In genomic region chr11:60906132-60906972, GRCh38 we compare ENCODE assay signal across 8 cellular contexts. TPM values are rescaled to one million over a fixed set of nuclear protein-coding genes. Genes with fewer than 3 reads are reported as not detected.
DNase-seq lines count a peak whose midpoint lies in the region; ATAC-seq and TF ChIP-seq lines count a peak whose summit lies in the region.

Gene PRPF19 (minus strand): TSS chr11:60906585. CDS start chr11:60906382, 203 bp downstream.

- intact Hi-C loops in left ventricle myocardium superior (cut with micrococcal nuclease) (no loop called here), uterus (cut with DNase I; ENCODE audit: low total_unique reads) (no loop called here)

- H3K9me3 ChIP-seq in T-helper 17 cell (ENCODE audit: control insufficient read depth, low read length, poor library complexity, severe bottlenecking) (no peaks in the 10 kb centered on the region), uterus (no peaks in the 10 kb centered on the region)

- H3K4me1 ChIP-seq in uterus: peaks cover 12 to 13% of the 10 kb centered on the region in 2 donors

- H3K27me3 ChIP-seq in uterus: no peaks in the 10 kb centered on the region

- peak within 1 kb of the TSS; percentile 75 to 99 for H3K4me3 ChIP-seq in uterus

- peak within 1 kb of the TSS; percentile 96 for H3K4me3 Mint-ChIP-seq in T-helper 17 cell

- TF ChIP-seq POLR2A in uterus (IDR thresholded peaks at IDR 0.05): peak; percentile 77 to 80

- DNase-seq in GM13977 (ENCODE audit: low spot score): peak; percentile 99
- DNase-seq in NCI-H1694 treated with DMSO at 0.1 percent for 48 hours (lab: John Stamatoyannopoulos, UW): peak; percentile 93
- peak; percentile 92 to 100 (median 97) for DNase-seq in T-helper 17 cell
- DNase-seq in amygdala (lab: John Stamatoyannopoulos, UW): peak; percentile 74 to 98 (median 91)
- DNase-seq in left ventricle myocardium superior: peak; percentile 98
- DNase-seq in pulmonary artery endothelial cell (ENCODE audit: low read depth, low spot score): peak; percentile 91
- peak; percentile 97 to 99 for DNase-seq in uterus

- TF ChIP-seq CTCF in GM13977 (IDR thresholded peaks at IDR 0.05; ENCODE audit: extremely low read depth, insufficient read depth, missing control alignments): no peak
- peak in 1 of 4 experiments; percentile 17 for TF ChIP-seq CTCF in uterus (IDR thresholded peaks at IDR 0.05)

- H3K36me3 Mint-ChIP-seq in T-helper 17 cell (ENCODE audit: low read depth): no peaks in the 10 kb centered on the region

- H3K27ac Mint-ChIP-seq in T-helper 17 cell: peak within 1 kb of the TSS; percentile 96

- no peaks in the 10 kb centered on the region for H3K27me3 Mint-ChIP-seq in T-helper 17 cell

- ATAC-seq in HG02885 (IDR thresholded peaks at IDR 0.05; ENCODE audit: poor library complexity, unreplicated experiment) (peak; percentile 75), T-helper 17 cell (peak; percentile 93), left ventricle myocardium superior (peak; percentile 98)

- H3K4me1 Mint-ChIP-seq in T-helper 17 cell: peaks cover 23% of the 10 kb centered on the region

- in situ Hi-C loops in GM13977 (cut with MboI; ENCODE audit: low pct_unique_long_range_greater_than_20kb, low sequenced_read_pairs, unreplicated experiment): no loop called here

- no peaks in the 10 kb centered on the region for H3K36me3 ChIP-seq in uterus

- peak within 1 kb of the TSS; percentile 84 to 94 for H3K27ac ChIP-seq in uterus

RNA-seq across cellular contexts. Expression of gene PRPF19, which starts in this region (rescaled TPM):
- total RNA-seq in T-helper 17 cell: 10 to 100 TPM; 66.7 to 87.5 TPM
- total RNA-seq in left ventricle myocardium superior: 41.5 TPM
- total RNA-seq in pulmonary artery endothelial cell: 71.9 and 78.7 TPM in 2 replicates
- total RNA-seq in uterus: 10 to 100 TPM; 19.4 to 70.1 (median 50.2) TPM

Comparison
In these comparisons a context has a peak if more than half of its experiments do, and no peak if none do; other contexts are left out.
1. Peak in every context shown above with its lines: DNase-seq, ATAC-seq, H3K4me3 ChIP-seq and H3K27ac ChIP-seq.